In genomic region chr17:5123343-5124124, GRCh38 we compare ENCODE assay signal across 1 cellular context.
A peak's percentile ranks its signal among the peaks of the same experiment; 100 is the strongest.
TF ChIP-seq lines count a peak whose summit lies in the region.

No MANE protein-coding gene starts in this region.

TF ChIP-seq in H1, 55 proteins besides CTCF, POLR2A, EP300 and RAD21:
- TF ChIP-seq, protein P1, sequence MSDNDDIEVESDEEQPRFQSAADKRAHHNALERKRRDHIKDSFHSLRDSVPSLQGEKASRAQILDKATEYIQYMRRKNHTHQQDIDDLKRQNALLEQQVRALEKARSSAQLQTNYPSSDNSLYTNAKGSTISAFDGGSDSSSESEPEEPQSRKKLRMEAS (IDR thresholded peaks at IDR 0.05), result peak; percentile 70
- TF ChIP-seq E2F6 (IDR thresholded peaks at IDR 0.05) (0 out of 2 replicates have a peak, but pooled peaks have one; percentile 44), EZH2 (IDR thresholded peaks at IDR 0.05; ENCODE audit: low read depth, low read length, severe bottlenecking) (peak; percentile 8)
- TF ChIP-seq, protein P2, sequence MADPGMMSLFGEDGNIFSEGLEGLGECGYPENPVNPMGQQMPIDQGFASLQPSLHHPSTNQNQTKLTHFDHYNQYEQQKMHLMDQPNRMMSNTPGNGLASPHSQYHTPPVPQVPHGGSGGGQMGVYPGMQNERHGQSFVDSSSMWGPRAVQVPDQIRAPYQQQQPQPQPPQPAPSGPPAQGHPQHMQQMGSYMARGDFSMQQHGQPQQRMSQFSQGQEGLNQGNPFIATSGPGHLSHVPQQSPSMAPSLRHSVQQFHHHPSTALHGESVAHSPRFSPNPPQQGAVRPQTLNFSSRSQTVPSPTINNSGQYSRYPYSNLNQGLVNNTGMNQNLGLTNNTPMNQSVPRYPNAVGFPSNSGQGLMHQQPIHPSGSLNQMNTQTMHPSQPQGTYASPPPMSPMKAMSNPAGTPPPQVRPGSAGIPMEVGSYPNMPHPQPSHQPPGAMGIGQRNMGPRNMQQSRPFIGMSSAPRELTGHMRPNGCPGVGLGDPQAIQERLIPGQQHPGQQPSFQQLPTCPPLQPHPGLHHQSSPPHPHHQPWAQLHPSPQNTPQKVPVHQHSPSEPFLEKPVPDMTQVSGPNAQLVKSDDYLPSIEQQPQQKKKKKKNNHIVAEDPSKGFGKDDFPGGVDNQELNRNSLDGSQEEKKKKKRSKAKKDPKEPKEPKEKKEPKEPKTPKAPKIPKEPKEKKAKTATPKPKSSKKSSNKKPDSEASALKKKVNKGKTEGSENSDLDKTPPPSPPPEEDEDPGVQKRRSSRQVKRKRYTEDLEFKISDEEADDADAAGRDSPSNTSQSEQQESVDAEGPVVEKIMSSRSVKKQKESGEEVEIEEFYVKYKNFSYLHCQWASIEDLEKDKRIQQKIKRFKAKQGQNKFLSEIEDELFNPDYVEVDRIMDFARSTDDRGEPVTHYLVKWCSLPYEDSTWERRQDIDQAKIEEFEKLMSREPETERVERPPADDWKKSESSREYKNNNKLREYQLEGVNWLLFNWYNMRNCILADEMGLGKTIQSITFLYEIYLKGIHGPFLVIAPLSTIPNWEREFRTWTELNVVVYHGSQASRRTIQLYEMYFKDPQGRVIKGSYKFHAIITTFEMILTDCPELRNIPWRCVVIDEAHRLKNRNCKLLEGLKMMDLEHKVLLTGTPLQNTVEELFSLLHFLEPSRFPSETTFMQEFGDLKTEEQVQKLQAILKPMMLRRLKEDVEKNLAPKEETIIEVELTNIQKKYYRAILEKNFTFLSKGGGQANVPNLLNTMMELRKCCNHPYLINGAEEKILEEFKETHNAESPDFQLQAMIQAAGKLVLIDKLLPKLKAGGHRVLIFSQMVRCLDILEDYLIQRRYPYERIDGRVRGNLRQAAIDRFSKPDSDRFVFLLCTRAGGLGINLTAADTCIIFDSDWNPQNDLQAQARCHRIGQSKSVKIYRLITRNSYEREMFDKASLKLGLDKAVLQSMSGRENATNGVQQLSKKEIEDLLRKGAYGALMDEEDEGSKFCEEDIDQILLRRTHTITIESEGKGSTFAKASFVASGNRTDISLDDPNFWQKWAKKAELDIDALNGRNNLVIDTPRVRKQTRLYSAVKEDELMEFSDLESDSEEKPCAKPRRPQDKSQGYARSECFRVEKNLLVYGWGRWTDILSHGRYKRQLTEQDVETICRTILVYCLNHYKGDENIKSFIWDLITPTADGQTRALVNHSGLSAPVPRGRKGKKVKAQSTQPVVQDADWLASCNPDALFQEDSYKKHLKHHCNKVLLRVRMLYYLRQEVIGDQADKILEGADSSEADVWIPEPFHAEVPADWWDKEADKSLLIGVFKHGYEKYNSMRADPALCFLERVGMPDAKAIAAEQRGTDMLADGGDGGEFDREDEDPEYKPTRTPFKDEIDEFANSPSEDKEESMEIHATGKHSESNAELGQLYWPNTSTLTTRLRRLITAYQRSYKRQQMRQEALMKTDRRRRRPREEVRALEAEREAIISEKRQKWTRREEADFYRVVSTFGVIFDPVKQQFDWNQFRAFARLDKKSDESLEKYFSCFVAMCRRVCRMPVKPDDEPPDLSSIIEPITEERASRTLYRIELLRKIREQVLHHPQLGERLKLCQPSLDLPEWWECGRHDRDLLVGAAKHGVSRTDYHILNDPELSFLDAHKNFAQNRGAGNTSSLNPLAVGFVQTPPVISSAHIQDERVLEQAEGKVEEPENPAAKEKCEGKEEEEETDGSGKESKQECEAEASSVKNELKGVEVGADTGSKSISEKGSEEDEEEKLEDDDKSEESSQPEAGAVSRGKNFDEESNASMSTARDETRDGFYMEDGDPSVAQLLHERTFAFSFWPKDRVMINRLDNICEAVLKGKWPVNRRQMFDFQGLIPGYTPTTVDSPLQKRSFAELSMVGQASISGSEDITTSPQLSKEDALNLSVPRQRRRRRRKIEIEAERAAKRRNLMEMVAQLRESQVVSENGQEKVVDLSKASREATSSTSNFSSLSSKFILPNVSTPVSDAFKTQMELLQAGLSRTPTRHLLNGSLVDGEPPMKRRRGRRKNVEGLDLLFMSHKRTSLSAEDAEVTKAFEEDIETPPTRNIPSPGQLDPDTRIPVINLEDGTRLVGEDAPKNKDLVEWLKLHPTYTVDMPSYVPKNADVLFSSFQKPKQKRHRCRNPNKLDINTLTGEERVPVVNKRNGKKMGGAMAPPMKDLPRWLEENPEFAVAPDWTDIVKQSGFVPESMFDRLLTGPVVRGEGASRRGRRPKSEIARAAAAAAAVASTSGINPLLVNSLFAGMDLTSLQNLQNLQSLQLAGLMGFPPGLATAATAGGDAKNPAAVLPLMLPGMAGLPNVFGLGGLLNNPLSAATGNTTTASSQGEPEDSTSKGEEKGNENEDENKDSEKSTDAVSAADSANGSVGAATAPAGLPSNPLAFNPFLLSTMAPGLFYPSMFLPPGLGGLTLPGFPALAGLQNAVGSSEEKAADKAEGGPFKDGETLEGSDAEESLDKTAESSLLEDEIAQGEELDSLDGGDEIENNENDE (IDR thresholded peaks at IDR 0.05; ENCODE audit: insufficient replicate concordance, low read length), result no peak
